12 cellular contexts compared by ENCODE assay signal in the genomic region with DNA sequence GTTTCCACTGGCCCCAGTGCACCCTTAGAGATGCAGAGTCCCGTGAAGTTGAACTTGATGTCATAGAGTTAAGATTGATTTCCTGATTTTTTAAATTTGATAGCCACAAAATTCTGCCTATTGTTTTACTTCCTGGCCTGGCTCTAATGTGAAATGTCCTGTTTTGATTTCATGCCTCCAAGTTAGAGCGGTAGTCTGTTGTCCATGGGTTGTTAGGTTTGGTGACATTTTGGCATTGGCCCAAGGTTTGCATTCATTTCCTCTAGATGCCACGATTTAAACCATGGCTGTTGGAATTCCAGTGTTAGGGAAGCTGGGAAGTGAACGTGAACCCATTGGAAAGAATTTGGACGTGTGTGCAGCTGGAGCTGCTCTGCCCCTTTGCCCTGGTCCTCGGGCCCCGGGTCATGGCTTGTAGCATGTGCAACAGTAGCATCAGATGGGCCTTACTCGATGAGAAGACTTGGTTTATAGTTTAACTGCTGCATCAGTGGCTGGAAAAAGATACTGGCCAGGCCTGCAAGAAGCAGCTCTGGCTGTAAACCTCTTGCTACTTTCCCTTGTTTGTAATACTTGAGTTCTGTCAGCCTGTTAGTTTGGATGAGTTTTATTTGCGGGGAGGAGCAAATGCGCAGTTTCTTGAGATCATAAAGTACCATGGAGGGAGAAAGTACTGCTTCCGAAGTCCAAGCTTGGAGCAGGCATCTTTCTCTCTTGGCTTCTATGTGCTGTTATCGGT.
DNase-seq lines count a peak whose midpoint lies in the region; ATAC-seq, FAIRE-seq and TF ChIP-seq lines count a peak whose summit lies in the region.
"Had no signal": no experiment of that assay in that cellular context is flagged by ENCODE, and none has a peak within 500 bp of the region (broad histone marks: within the 10 kb centered on the region; RNA-seq: fewer than 3 reads in every experiment).

No MANE protein-coding gene starts in this region.

- H4K5ac ChIP-seq in IMR-90 (ENCODE audit: low read depth, low read length): peak overlapping the region; percentile 77

- TF ChIP-seq RAD21 in IMR-90 (IDR thresholded peaks at IDR 0.05; ENCODE audit: low read length): no peak

- peak overlapping the region; percentile 73 for H2AFZ ChIP-seq in IMR-90 (replicated peaks; ENCODE audit: low read length, poor library complexity)

- peak overlapping the region; percentile 74; the same call in 1 of the 2 replicates for H2AK5ac ChIP-seq in IMR-90 (ENCODE audit: low read depth, low read length)

- peak overlapping the region; percentile 45 for H3K4me3 ChIP-seq in AG10803 (ENCODE audit: low read length)
- H3K4me3 ChIP-seq in IMR-90 (ENCODE audit: insufficient read depth, low read depth, low read length): no peak overlapping the region
- no peak overlapping the region for H3K4me3 ChIP-seq in colonic mucosa

- H3K9ac ChIP-seq in IMR-90 (ENCODE audit: low read depth, low read length) (no peak overlapping the region), colonic mucosa (ENCODE audit: low read depth in 2 of 2, low read length in 2 of 2) (no peak overlapping the region)

- intact Hi-C loops in IMR-90 (cut with micrococcal nuclease) (no loop called here), colonic mucosa (cut with DNase I) (no loop called here), natural killer cell (cut with micrococcal nuclease) (no loop called here)

- peaks cover 0 to 24% of the 10 kb centered on the region in 2 experiments; a peak in 2 of 4 replicates for H3K79me1 ChIP-seq in IMR-90 (ENCODE audit: low read depth in 1 of 2, low read length in 2 of 2)

- dilution Hi-C loops in IMR-90 (cut with HindIII; ENCODE audit: low sequenced_read_pairs, unreplicated experiment): no loop called here

- H3K4me2 ChIP-seq in IMR-90 (ENCODE audit: low read depth, low read length): peak overlapping the region; percentile 77

- no peaks in the 10 kb centered on the region for H3K36me3 ChIP-seq in IMR-90 (ENCODE audit: control insufficient read depth, insufficient read depth, low read length)
- H3K36me3 ChIP-seq in colonic mucosa: no peaks in the 10 kb centered on the region

- WGBS in IMR-90 (ENCODE audit: extremely low coverage in 2 of 2, insufficient read length in 1 of 2), 2 experiments: 69% methylated on average over 4 of the region's 12 CpGs; no CpG with 5 or more reads in 1 of the 2 experiments

- BruUV-seq in IMR-90 (replicated peaks; lab: Mats Ljungman, UMichigan): no TSS peak

- H3K14ac ChIP-seq in IMR-90 (replicated peaks; ENCODE audit: low read depth, low read length): peak overlapping the region; percentile 63

- H3K27ac Mint-ChIP-seq in natural killer cell: peak overlapping the region; percentile 84 to 94

- peak overlapping the region; percentile 80 for H3K4ac ChIP-seq in IMR-90 (ENCODE audit: low read depth, low read length)

- H3K36me3 Mint-ChIP-seq in natural killer cell: no peaks in the 10 kb centered on the region

- H3K4me1 Mint-ChIP-seq in natural killer cell: peaks cover 15 to 16% of the 10 kb centered on the region in 2 donors

- peak overlapping the region; percentile 72; the same call in 1 of the 3 replicates for H2BK15ac ChIP-seq in IMR-90 (ENCODE audit: low read depth, low read length)

- H3K9me3 ChIP-seq in IMR-90 (ENCODE audit: control insufficient read depth, insufficient read depth, low read length): no peaks in the 10 kb centered on the region
- no peaks in the 10 kb centered on the region for H3K9me3 ChIP-seq in colonic mucosa
- H3K9me3 ChIP-seq: Caco-2 had no signal

- peak overlapping the region; percentile 40 to 73 for H4K8ac ChIP-seq in IMR-90 (ENCODE audit: low read depth in 2 of 2, low read length in 2 of 2)

- H3K9me1 ChIP-seq in IMR-90 (ENCODE audit: insufficient read depth, low read length): peaks cover 19% of the 10 kb centered on the region

- peak overlapping the region; percentile 89 for H2BK120ac ChIP-seq in IMR-90 (ENCODE audit: low read depth, low read length)

- H3K23ac ChIP-seq in IMR-90 (ENCODE audit: low read depth, low read length): peak overlapping the region; percentile 92

- no peak for TF ChIP-seq POLR2A in IMR-90 (IDR thresholded peaks at IDR 0.05; ENCODE audit: low read depth, low read length)

- POLR2A ChIA-PET in IMR-90 (lab: Charles Lee; ENCODE audit: unreplicated experiment): interaction anchor here (0.5 kb wide), 1 partner anchor 450 kb away, joined by 7 read pairs; no protein-coding TSS in a partner anchor

- ATAC-seq in IMR-90 (ENCODE audit: low read depth): peak; percentile 15
- ATAC-seq in natural killer cell: no peak
- no peak for ATAC-seq in GM19463 (IDR thresholded peaks at IDR 0.05; ENCODE audit: unreplicated experiment)

- H3K56ac ChIP-seq in IMR-90 (ENCODE audit: extremely low read depth, insufficient read depth, low read length): peak overlapping the region; percentile 35; the same call in 1 of the 2 replicates

- no peaks in the 10 kb centered on the region for H3K9me3 Mint-ChIP-seq in natural killer cell

- H3K4me1 ChIP-seq in IMR-90 (ENCODE audit: control insufficient read depth, insufficient read depth, low read length): peaks cover 19% of the 10 kb centered on the region
- H3K4me1 ChIP-seq in colonic mucosa: no peaks in the 10 kb centered on the region

- H2AK9ac ChIP-seq in IMR-90 (replicated peaks; ENCODE audit: low read depth, low read length, poor library complexity): peak overlapping the region; percentile 26

- peak overlapping the region; percentile 73 for H3K4me3 Mint-ChIP-seq in natural killer cell

- CTCF ChIA-PET in IMR-90 (lab: Yijun Ruan, JAX): interaction anchor here (1.3 kb wide), 1 partner anchor 211 kb away, joined by 3 read pairs; no protein-coding TSS in a partner anchor

- TF ChIP-seq CTCF in AG10803 (conservative IDR thresholded peaks at IDR 0.05; ENCODE audit: low read length) (no peak), IMR-90 (conservative IDR thresholded peaks at IDR 0.05; ENCODE audit: low read depth, low read length) (no peak), colonic mucosa (IDR thresholded peaks at IDR 0.05) (no peak), natural killer cell (IDR thresholded peaks at IDR 0.05) (no peak), D721Med (IDR thresholded peaks at IDR 0.05; ENCODE audit: insufficient read depth, missing control alignments) (no peak)

- H3K27me3 Mint-ChIP-seq in natural killer cell (ENCODE audit: low read depth in 2 of 2): no peaks in the 10 kb centered on the region

- peak overlapping the region; percentile 37; the same call in 1 of the 2 replicates for H3K18ac ChIP-seq in IMR-90 (ENCODE audit: low read depth, low read length)

- H4K20me1 ChIP-seq in IMR-90 (ENCODE audit: insufficient read depth, low read length): no peaks in the 10 kb centered on the region

- H2BK20ac ChIP-seq in IMR-90 (ENCODE audit: low read depth, low read length): peak overlapping the region; percentile 60

- no peaks in the 10 kb centered on the region for H3K27me3 ChIP-seq in IMR-90 (ENCODE audit: control insufficient read depth, insufficient read depth, low read length)
- no peaks in the 10 kb centered on the region for H3K27me3 ChIP-seq in colonic mucosa

- FAIRE-seq in D721Med (lab: Jason Lieb, UNC) (no peak), HTR-8/SVneo (lab: Jason Lieb, UNC) (no peak)

- H2BK5ac ChIP-seq in IMR-90 (ENCODE audit: low read depth, low read length, poor library complexity, severe bottlenecking): peak overlapping the region; percentile 84

- DNase-seq in AG10803 (ENCODE audit: low read depth) (peak; percentile 40), IMR-90 (no peak), colonic mucosa (no peak), natural killer cell (no peak), D721Med (ENCODE audit: insufficient read length, low spot score) (no peak), HTR-8/SVneo (ENCODE audit: insufficient read length, low spot score) (no peak)
- DNase-seq in activated effector memory CD4-positive, alpha-beta T cell treated with Interleukin-2 at 50 U/mL for 16 hours: no peak
- DNase-seq: Caco-2, caudate nucleus, NCI-H748 treated with DMSO at 0.1 percent for 48 hours, WERI-Rb-1 had no signal

- H3K27ac ChIP-seq in IMR-90 (ENCODE audit: insufficient read depth, low read length) (peak overlapping the region; percentile 53; the same call in 1 of the 2 replicates), colonic mucosa (peak overlapping the region; percentile 20)
- H3K27ac ChIP-seq: WERI-Rb-1 had no signal

- H4K91ac ChIP-seq in IMR-90 (ENCODE audit: insufficient read depth, low read depth, low read length): peak overlapping the region; percentile 86

- in situ Hi-C loops in IMR-90 (cut with MboI; ENCODE audit: low sequenced_read_pairs): no loop called here

TF ChIP-seq in IMR-90, 13 proteins besides CTCF, POLR2A, EP300 and RAD21 (continues in another document):
- TF ChIP-seq RFX5 (IDR thresholded peaks at IDR 0.05; ENCODE audit: low read depth, low read length): no peak
- no peak for TF ChIP-seq SMC3 (IDR thresholded peaks at IDR 0.05; ENCODE audit: low read depth, low read length)
- no peak for TF ChIP-seq MXI1 (IDR thresholded peaks at IDR 0.05; ENCODE audit: borderline replicate concordance, low read depth, low read length)
- TF ChIP-seq, protein P1, sequence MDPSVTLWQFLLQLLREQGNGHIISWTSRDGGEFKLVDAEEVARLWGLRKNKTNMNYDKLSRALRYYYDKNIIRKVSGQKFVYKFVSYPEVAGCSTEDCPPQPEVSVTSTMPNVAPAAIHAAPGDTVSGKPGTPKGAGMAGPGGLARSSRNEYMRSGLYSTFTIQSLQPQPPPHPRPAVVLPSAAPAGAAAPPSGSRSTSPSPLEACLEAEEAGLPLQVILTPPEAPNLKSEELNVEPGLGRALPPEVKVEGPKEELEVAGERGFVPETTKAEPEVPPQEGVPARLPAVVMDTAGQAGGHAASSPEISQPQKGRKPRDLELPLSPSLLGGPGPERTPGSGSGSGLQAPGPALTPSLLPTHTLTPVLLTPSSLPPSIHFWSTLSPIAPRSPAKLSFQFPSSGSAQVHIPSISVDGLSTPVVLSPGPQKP (IDR thresholded peaks at IDR 0.05; ENCODE audit: borderline replicate concordance, low read depth, low read length): no peak
- TF ChIP-seq RCOR1 (IDR thresholded peaks at IDR 0.05; ENCODE audit: insufficient replicate concordance, low read length): no peak
- TF ChIP-seq MAFK (IDR thresholded peaks at IDR 0.05; ENCODE audit: low read depth, low read length): no peak
- no peak for TF ChIP-seq CHD1 (IDR thresholded peaks at IDR 0.05; ENCODE audit: low read depth, low read length)
- TF ChIP-seq FOS (IDR thresholded peaks at IDR 0.05; ENCODE audit: low read depth, low read length): no peak
- no peak for TF ChIP-seq CEBPB (IDR thresholded peaks at IDR 0.05; ENCODE audit: low read depth, low read length)
- no peak for TF ChIP-seq NFE2L2 (IDR thresholded peaks at IDR 0.05; ENCODE audit: low read depth, low read length)
- TF ChIP-seq MAZ (IDR thresholded peaks at IDR 0.05; ENCODE audit: borderline replicate concordance, low read depth, low read length): no peak
